In the genomic region with DNA sequence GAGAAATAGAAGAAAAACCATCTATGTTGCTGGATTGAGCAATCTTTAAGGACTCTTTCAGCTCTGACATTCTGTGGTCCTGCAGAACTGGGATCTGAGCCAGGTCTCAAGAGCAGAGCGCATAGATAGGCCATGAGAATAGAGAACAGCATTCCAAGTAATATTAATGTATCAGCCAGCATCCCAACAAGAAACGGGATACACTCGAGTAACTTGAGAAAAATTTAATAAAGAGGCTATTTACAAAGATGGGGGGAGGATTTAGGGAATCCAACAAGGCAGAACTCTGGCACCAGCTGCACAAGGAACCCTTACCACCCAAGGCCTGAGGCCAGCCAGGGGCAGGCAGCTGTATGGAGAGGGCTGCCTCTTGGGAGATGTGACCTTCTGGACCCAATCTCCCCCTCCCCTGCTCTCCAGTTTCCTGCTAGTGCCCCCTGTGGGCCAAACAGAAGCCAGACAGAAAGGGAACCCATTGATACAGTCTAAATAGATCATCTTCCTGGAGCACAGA, we compare ENCODE assay signal across 10 cellular contexts. TPM values are rescaled to one million over a fixed set of nuclear protein-coding genes. Genes with fewer than 3 reads are reported as not detected.
A peak's percentile ranks its signal among the peaks of the same experiment; 100 is the strongest.
DNase-seq lines count a peak whose midpoint lies in the region; ATAC-seq, FAIRE-seq and TF ChIP-seq lines count a peak whose summit lies in the region.
"Had no signal": no experiment of that assay in that cellular context is flagged by ENCODE, and none has a peak within 500 bp of the region (broad histone marks: within the 10 kb centered on the region; RNA-seq: fewer than 3 reads in every experiment).

No MANE protein-coding gene starts in this region.

- POLR2A ChIA-PET in GM12878 (lab: Charles Lee): no interaction called here
- POLR2A ChIA-PET in activated CD8-positive, alpha-beta T cell treated with anti-CD3 and anti-CD28 coated beads, Interleukin-2, amount 10 ng/mL, durations not matched to agents 7 days and 5 days (lab: Charles Lee): no interaction called here

- peaks cover 3% of the 10 kb centered on the region for H3K36me3 Mint-ChIP-seq in activated CD8-positive, alpha-beta T cell treated with anti-CD3 and anti-CD28 coated beads, Interleukin-2, amount 10 ng/mL, durations not matched to agents 7 days and 5 days (ENCODE audit: low read depth)

- H3K27me3 ChIP-seq in GM12878 (replicated peaks in 1 of 2; ENCODE audit: control insufficient read depth in 2 of 2, insufficient read depth in 2 of 2, low read length in 1 of 2): no peaks in the 10 kb centered on the region
- peaks cover 0 to 34% of the 10 kb centered on the region in 2 experiments for H3K27me3 ChIP-seq in mesenchymal stem cell (ENCODE audit: control insufficient read depth in 1 of 2, insufficient read depth in 1 of 2, low read length in 2 of 2)

- no peak for TF ChIP-seq RAD21 in GM12878 (IDR thresholded peaks at IDR 0.05; ENCODE audit: insufficient read depth, low read depth, low read length)

- H3K4me1 Mint-ChIP-seq in activated CD8-positive, alpha-beta T cell treated with anti-CD3 and anti-CD28 coated beads, Interleukin-2, amount 10 ng/mL, durations not matched to agents 7 days and 5 days (ENCODE audit: low read depth): peaks cover 17% of the 10 kb centered on the region

- H2AFZ ChIP-seq in GM12878 (ENCODE audit: control insufficient read depth, low read depth, low read length): no peak overlapping the region
- H2AFZ ChIP-seq in mesenchymal stem cell (ENCODE audit: low read depth, low read length): no peak overlapping the region

- BruUV-seq in GM12878 (replicated peaks; lab: Mats Ljungman, UMichigan): no TSS peak

- no peak overlapping the region for H2AK5ac ChIP-seq in mesenchymal stem cell (ENCODE audit: low read length, severe bottlenecking)

- peak; percentile 24 to 52 (median 41); a peak in 4 of 6 replicates for TF ChIP-seq CTCF in GM12878 (IDR thresholded peaks at IDR 0.05 in 2 of 3, conservative IDR thresholded peaks at IDR 0.05 in 1 of 3; ENCODE audit: control insufficient read depth in 2 of 3, extremely low read depth in 1 of 3, insufficient read depth in 1 of 3, low read depth in 3 of 3, low read length in 3 of 3)
- TF ChIP-seq CTCF in GM13976 (IDR thresholded peaks at IDR 0.05; ENCODE audit: borderline replicate concordance, control extremely low read depth, extremely low read depth, insufficient read depth, missing control alignments): no peak
- no peak for TF ChIP-seq CTCF in coronary artery (IDR thresholded peaks at IDR 0.05)

- H3K14ac ChIP-seq in mesenchymal stem cell (ENCODE audit: low read length in 2 of 2): no peak overlapping the region

- no peak overlapping the region for H2BK120ac ChIP-seq in mesenchymal stem cell (ENCODE audit: low read depth, low read length)

- RAD21 ChIA-PET in GM12878 (lab: Charles Lee; ENCODE audit: unreplicated experiment): no interaction called here

- SMC1A ChIA-PET in GM12878 (lab: Charles Lee; ENCODE audit: uncharacterized antibody, unreplicated experiment): interaction anchor here (0.6 to 1.3 kb wide), 3 partner anchors 15 to 109 kb away, joined by 3 to 5 read pairs (median 4); no protein-coding TSS in a partner anchor

- no peak overlapping the region for H2BK15ac ChIP-seq in mesenchymal stem cell (ENCODE audit: low read depth, poor library complexity, severe bottlenecking)

- H3K9me3 ChIP-seq in GM12878 (replicated peaks; ENCODE audit: control insufficient read depth, insufficient read depth, low read length) (no peaks in the 10 kb centered on the region), mesenchymal stem cell (ENCODE audit: control insufficient read depth, low read length) (no peaks in the 10 kb centered on the region)

- H3K4me3 Mint-ChIP-seq in activated CD8-positive, alpha-beta T cell treated with anti-CD3 and anti-CD28 coated beads, Interleukin-2, amount 10 ng/mL, durations not matched to agents 7 days and 5 days: no peak overlapping the region

- H2BK12ac ChIP-seq in mesenchymal stem cell (ENCODE audit: low read length in 2 of 2): no peak overlapping the region

- no peaks in the 10 kb centered on the region for H4K20me1 ChIP-seq in GM12878 (ENCODE audit: control insufficient read depth, insufficient read depth)

- intact Hi-C loops in GM12878 (cut with micrococcal nuclease; ENCODE audit: unreplicated experiment): no loop called here

- DNase-seq in DMS79 treated with DMSO at 0.1 percent for 48 hours (lab: John Stamatoyannopoulos, UW) (peak; percentile 80), KBM-7 (peak; percentile 20), GM12878 (ENCODE audit: low read depth, low spot score) (no peak), mesenchymal stem cell (peak; percentile 95), GM13976 (ENCODE audit: low spot score) (no peak), coronary artery (ENCODE audit: low spot score) (no peak)
- DNase-seq in activated CD8-positive, alpha-beta T cell treated with anti-CD3 and anti-CD28 coated beads, Interleukin-2, amount 10 ng/mL, durations not matched to agents 7 days and 5 days: no peak
- DNase-seq: amniotic stem cell had no signal

- H2BK5ac ChIP-seq in mesenchymal stem cell (ENCODE audit: low read depth, low read length, poor library complexity, severe bottlenecking): no peak overlapping the region

- H3K4me2 ChIP-seq in GM12878 (ENCODE audit: control insufficient read depth, insufficient read depth) (no peak overlapping the region), mesenchymal stem cell (ENCODE audit: low read length, poor library complexity, severe bottlenecking) (no peak overlapping the region)

- TF ChIP-seq EP300 in GM12878 (IDR thresholded peaks at IDR 0.05; ENCODE audit: borderline replicate concordance in 1 of 2, control insufficient read depth in 1 of 2, low read depth in 2 of 2, low read length in 2 of 2): no peak

- peak overlapping the region in 1 of 2 experiments; percentile 75 for H3K18ac ChIP-seq in mesenchymal stem cell (ENCODE audit: low read depth in 1 of 2, low read length in 2 of 2)

- WGBS in GM12878 (ENCODE audit: insufficient coverage, insufficient replicate concordance, low lambda C conversion rate, missing lambda C conversion rate): 80% methylated on average over 3 of the region's 3 CpGs
- 30% methylated on average over 2 of the region's 3 CpGs for WGBS in mesenchymal stem cell

- H3K79me1 ChIP-seq in mesenchymal stem cell (replicated peaks; ENCODE audit: low read length, poor library complexity, severe bottlenecking): no peaks in the 10 kb centered on the region

- H4K91ac ChIP-seq in mesenchymal stem cell (ENCODE audit: low read length): peak overlapping the region; percentile 34

- H4K8ac ChIP-seq in mesenchymal stem cell (ENCODE audit: low read length): peak overlapping the region; percentile 19

- H3K36me3 ChIP-seq in GM12878 (ENCODE audit: control insufficient read depth in 2 of 2, insufficient read depth in 2 of 2, low read length in 1 of 2) (no peaks in the 10 kb centered on the region), mesenchymal stem cell (ENCODE audit: control insufficient read depth in 1 of 2, insufficient read depth in 2 of 2, low read depth in 1 of 2, low read length in 2 of 2) (no peaks in the 10 kb centered on the region)

- H3K4me1 ChIP-seq in GM12878 (ENCODE audit: control insufficient read depth, insufficient read depth, low read length) (no peaks in the 10 kb centered on the region), mesenchymal stem cell (ENCODE audit: control insufficient read depth, insufficient read depth, low read depth, low read length) (no peaks in the 10 kb centered on the region)

- no peak overlapping the region for H3K4me3 ChIP-seq in GM12878
- H3K4me3 ChIP-seq in mesenchymal stem cell (ENCODE audit: insufficient read depth in 1 of 2, low read depth in 1 of 2, low read length in 2 of 2): no peak overlapping the region
- no peak overlapping the region for H3K4me3 ChIP-seq in coronary artery
- H3K4me3 ChIP-seq: skin epidermis had no signal

- H3K4ac ChIP-seq in mesenchymal stem cell (ENCODE audit: low read depth in 1 of 2, low read length in 2 of 2): no peak overlapping the region

- no peak overlapping the region for H3K9ac ChIP-seq in GM12878 (ENCODE audit: control insufficient read depth, insufficient read depth, low read length)
- H3K9ac ChIP-seq in mesenchymal stem cell (ENCODE audit: low read length): no peak overlapping the region

- no peak overlapping the region for H3K27ac Mint-ChIP-seq in activated CD8-positive, alpha-beta T cell treated with anti-CD3 and anti-CD28 coated beads, Interleukin-2, amount 10 ng/mL, durations not matched to agents 7 days and 5 days

- no peak overlapping the region for H3K27ac ChIP-seq in GM12878 (ENCODE audit: control insufficient read depth, insufficient read depth)
- no peak overlapping the region for H3K27ac ChIP-seq in mesenchymal stem cell (ENCODE audit: low read length, poor library complexity, severe bottlenecking)
- H3K27ac ChIP-seq in coronary artery: peak overlapping the region in 1 of 2 donors; percentile 49
- H3K27ac ChIP-seq: skin epidermis had no signal

- CTCF ChIA-PET in GM12878 (lab: Yijun Ruan, JAX): interaction anchor here (0.8 to 3.8 kb wide), 4 partner anchors 17 to 223 kb away, joined by 3 to 21 read pairs (median 4); no protein-coding TSS in a partner anchor
- CTCF ChIA-PET in activated CD8-positive, alpha-beta T cell treated with anti-CD3 and anti-CD28 coated beads, Interleukin-2, amount 10 ng/mL, durations not matched to agents 7 days and 5 days (lab: Charles Lee): interaction anchor here (4.3 kb wide), 1 partner anchor 17 kb away, joined by 32 read pairs; no protein-coding TSS in a partner anchor

- no peak for TF ChIP-seq POLR2A in GM12878 (IDR thresholded peaks at IDR 0.05; ENCODE audit: low read depth, low read length)

- H3K9me3 Mint-ChIP-seq in activated CD8-positive, alpha-beta T cell treated with anti-CD3 and anti-CD28 coated beads, Interleukin-2, amount 10 ng/mL, durations not matched to agents 7 days and 5 days (ENCODE audit: insufficient read depth): no peaks in the 10 kb centered on the region

- peak; percentile 74 for ATAC-seq in GM12878
- ATAC-seq in activated CD8-positive, alpha-beta T cell treated with anti-CD3 and anti-CD28 coated beads, Interleukin-2, amount 10 ng/mL, durations not matched to agents 7 days and 5 days: no peak
- no peak for ATAC-seq in GM19351 (IDR thresholded peaks at IDR 0.05; ENCODE audit: unreplicated experiment)

- no peaks in the 10 kb centered on the region for H3K79me2 ChIP-seq in GM12878 (ENCODE audit: control insufficient read depth, insufficient read depth, low read length)

- H3K27me3 Mint-ChIP-seq in activated CD8-positive, alpha-beta T cell treated with anti-CD3 and anti-CD28 coated beads, Interleukin-2, amount 10 ng/mL, durations not matched to agents 7 days and 5 days (ENCODE audit: low read depth): no peaks in the 10 kb centered on the region

- in situ Hi-C loops in KBM-7 (cut with MboI; ENCODE audit: low pct_unique_long_range_greater_than_20kb, low sequenced_read_pairs): no loop called here
- in situ Hi-C loops in GM12878 (cut with MboI): no loop called here
- in situ Hi-C loops in GM13976 (cut with MboI; ENCODE audit: low sequenced_read_pairs, unreplicated experiment): no loop called here

- FAIRE-seq in GM12878 (lab: Jason Lieb, UNC): no peak

- no peak overlapping the region for H3K23ac ChIP-seq in mesenchymal stem cell (ENCODE audit: low read length in 2 of 2)

RNA-seq across cellular contexts. Expression of gene TMOD2, which starts 8.2 kb away (rescaled TPM):
- 8.5 and 10.5 TPM in 2 replicates for total RNA-seq in GM12878 (2013; cell fraction: nucleolus; rRNA removed)
- total RNA-seq in GM12878 (2014; rRNA removed): 9.1 and 10.8 TPM in 2 replicates
- total RNA-seq in GM12878 (2014; rRNA removed; fragmentation: Illumina TruSeq; extraction: Trizol): 12.6 and 13.9 TPM in 2 replicates
- 13.0 and 15.2 TPM in 2 replicates for total RNA-seq in GM12878 (2021)
- 4.4 TPM for polyA plus RNA-seq in GM12878 (2011; ENCODE audit: low read depth)
- polyA plus RNA-seq in GM12878 (2011; rRNA removed): 0.61 and 0.66 TPM in 2 replicates
- polyA plus RNA-seq in GM12878 (2011; cell fraction: cytosol; rRNA removed): 0.22 and 0.24 TPM in 2 replicates
- polyA plus RNA-seq in GM12878 (2011; cell fraction: nucleus; rRNA removed): 0.54 and 0.86 TPM in 2 replicates
- polyA plus RNA-seq in GM12878 (2012): 1.0 and 1.8 TPM in 2 replicates
- 10.5 and 16.0 TPM in 2 replicates for polyA plus RNA-seq in GM12878 (2014; fragmentation: Illumina TruSeq; extraction: Trizol)
- polyA plus RNA-seq in GM12878 (2014; fragmentation: Nextera tagmentation; extraction: Ambion mirVana): 1 to 10 TPM; 1.6 to 1.7 TPM
- 6.9 and 7.6 TPM in 2 replicates for polyA plus RNA-seq in GM12878 (2014; rRNA removed)
- polyA plus RNA-seq in GM12878 (2016; fragmentation: Nextera tagmentation; extraction: Ambion mirVana): 1 to 10 TPM; 4.7 to 5.1 TPM
- 0.41 and 0.59 TPM in 2 replicates for polyA minus RNA-seq in GM12878 (2011; rRNA and poly(A)+ RNA removed)
- polyA minus RNA-seq in GM12878 (2011; cell fraction: cytosol; rRNA and poly(A)+ RNA removed): 0.13 TPM in 1 of 2 replicates, not detected in the other
- polyA minus RNA-seq in GM12878 (2011; cell fraction: nucleus; rRNA and poly(A)+ RNA removed): 0.36 and 0.86 TPM in 2 replicates
- 5.9 TPM for polyA plus RNA-seq in mesenchymal stem cell (2013, experiment 1 of 2)
- 5.9 TPM for polyA plus RNA-seq in mesenchymal stem cell (2013, experiment 2 of 2)
- 10 to 100 TPM; 12.0 to 12.5 TPM for total RNA-seq in activated CD8-positive, alpha-beta T cell treated with anti-CD3 and anti-CD28 coated beads, Interleukin-2, amount 10 ng/mL, durations not matched to agents 7 days and 5 days

RNA-seq across cellular contexts. Expression of gene LYSMD2, which starts 22.2 kb away (rescaled TPM):
- 6.2 and 7.8 TPM in 2 replicates for total RNA-seq in GM12878 (2013; cell fraction: nucleolus; rRNA removed)
- total RNA-seq in GM12878 (2014; rRNA removed) (36.8 and 51.3 TPM in 2 replicates), GM12878 (2014; rRNA removed; fragmentation: Illumina TruSeq; extraction: Trizol) (42.4 and 44.4 TPM in 2 replicates), GM12878 (2021) (41.9 and 42.1 TPM in 2 replicates)
- 10.6 TPM for polyA plus RNA-seq in GM12878 (2011; ENCODE audit: low read depth)
- polyA plus RNA-seq in GM12878 (2011; rRNA removed) (61.2 and 96.0 TPM in 2 replicates), GM12878 (2014; fragmentation: Illumina TruSeq; extraction: Trizol) (40.3 and 50.4 TPM in 2 replicates), GM12878 (2014; fragmentation: Nextera tagmentation; extraction: Ambion mirVana) (10 to 100 TPM; 30.5 to 61.3 TPM), GM12878 (2014; rRNA removed) (40.9 and 48.5 TPM in 2 replicates), GM12878 (2016; fragmentation: Nextera tagmentation; extraction: Ambion mirVana) (10 to 100 TPM; 49.4 to 54.9 TPM)
- 19.3 and 34.3 TPM in 2 replicates for polyA plus RNA-seq in GM12878 (2011; cell fraction: cytosol; rRNA removed)
- 18.3 and 18.4 TPM in 2 replicates for polyA plus RNA-seq in GM12878 (2011; cell fraction: nucleus; rRNA removed)
- 12.4 and 16.1 TPM in 2 replicates for polyA plus RNA-seq in GM12878 (2012)
- polyA minus RNA-seq in GM12878 (2011; rRNA and poly(A)+ RNA removed): 8.7 and 9.4 TPM in 2 replicates
- polyA minus RNA-seq in GM12878 (2011; cell fraction: cytosol; rRNA and poly(A)+ RNA removed): 5.3 and 8.7 TPM in 2 replicates
- 3.6 and 6.5 TPM in 2 replicates for polyA minus RNA-seq in GM12878 (2011; cell fraction: nucleus; rRNA and poly(A)+ RNA removed)
- polyA plus RNA-seq in mesenchymal stem cell (2013, experiment 1 of 2): 6.6 TPM
- polyA plus RNA-seq in mesenchymal stem cell (2013, experiment 2 of 2): 8.1 TPM
- total RNA-seq in activated CD8-positive, alpha-beta T cell treated with anti-CD3 and anti-CD28 coated beads, Interleukin-2, amount 10 ng/mL, durations not matched to agents 7 days and 5 days: 10 to 100 TPM; 20.6 to 21.9 TPM

Comparison
In these comparisons a context has a peak if more than half of its experiments do, and no peak if none do; other contexts are left out.
1. DNase-seq: peak in DMS79 treated with DMSO at 0.1 percent for 48 hours (single experiment), KBM-7 (single experiment) and mesenchymal stem cell (single experiment); none in GM12878 (single experiment), GM13976 (single experiment), coronary artery (single experiment) and activated CD8-positive, alpha-beta T cell treated with anti-CD3 and anti-CD28 coated beads, Interleukin-2, amount 10 ng/mL, durations not matched to agents 7 days and 5 days (single experiment).
2. CTCF ChIP-seq: peak in GM12878 (3 of 3); none in GM13976 (single experiment) and coronary artery (single experiment).